In the genomic region with DNA sequence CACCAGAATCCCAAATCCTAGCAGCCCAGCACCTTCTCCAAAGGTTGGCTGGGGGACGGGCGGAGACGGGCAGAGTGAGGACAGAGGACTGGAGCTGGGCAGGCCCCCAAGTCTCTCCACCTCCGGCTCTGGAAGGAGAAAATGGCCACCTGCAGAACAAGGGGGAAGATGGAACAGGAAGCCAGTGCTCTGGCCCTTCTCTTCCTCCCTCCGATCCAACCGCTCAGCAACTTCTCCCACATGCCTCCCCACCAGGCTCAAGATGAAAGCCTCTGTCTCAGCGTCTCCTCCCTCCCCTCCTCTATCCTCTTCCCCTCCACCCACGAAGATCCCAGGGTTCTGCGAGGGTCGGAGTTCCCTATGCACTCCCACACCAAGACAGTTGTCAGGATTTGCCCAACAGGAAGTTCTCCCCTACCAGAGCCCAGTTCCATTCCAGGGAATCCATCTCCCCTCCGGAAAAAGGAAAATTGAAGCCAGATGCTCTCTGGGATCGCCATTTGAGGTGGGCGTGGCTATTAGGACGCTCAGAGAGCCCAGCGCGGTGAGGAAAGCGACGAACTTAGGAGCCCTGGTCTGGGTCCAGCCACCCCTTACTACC, we compare ENCODE assay signal across 11 cellular contexts. TPM values are rescaled to one million over a fixed set of nuclear protein-coding genes. Genes with fewer than 3 reads are reported as not detected.
DNase-seq lines count a peak whose midpoint lies in the region; ATAC-seq and TF ChIP-seq lines count a peak whose summit lies in the region.
"Had no signal": no experiment of that assay in that cellular context is flagged by ENCODE, and none has a peak within 500 bp of the region (broad histone marks: within the 10 kb centered on the region; RNA-seq: fewer than 3 reads in every experiment).

No MANE protein-coding gene starts in this region.

- H3K27ac ChIP-seq in esophagus squamous epithelium (peak overlapping the region in 1 of 4 donors; percentile 72), muscle layer of colon (ENCODE audit: low read depth, low read length) (peak overlapping the region; percentile 7)

- H3K4me1 ChIP-seq in esophagus squamous epithelium = peaks cover 0 to 18% (median 0%) of the 10 kb centered on the region in 3 donors
- H3K4me1 ChIP-seq in muscle layer of colon (ENCODE audit: insufficient read depth, low read length) = no peaks in the 10 kb centered on the region

- H3K9me3 ChIP-seq in esophagus squamous epithelium = no peaks in the 10 kb centered on the region
- no peaks in the 10 kb centered on the region for H3K9me3 ChIP-seq in muscle layer of colon (ENCODE audit: low read length)
- H3K9me3 ChIP-seq: BLaER1 treated with 17β-estradiol and CSF1 and Interleukin-3, amounts not matched to agents 10 nM and 100 nM had no signal

- CTCF ChIA-PET in activated CD4-positive, alpha-beta T cell treated with anti-CD3 and anti-CD28 coated beads for 36 hours (lab: Charles Lee) = interaction anchor here (0.9 to 1.5 kb wide), 2 partner anchors 27 to 252 kb away, joined by 3 to 9 read pairs; no protein-coding TSS in a partner anchor

- H3K4me1 Mint-ChIP-seq in activated CD4-positive, alpha-beta T cell treated with anti-CD3 and anti-CD28 coated beads for 36 hours = peaks cover 3% of the 10 kb centered on the region
- no peaks in the 10 kb centered on the region for H3K4me1 Mint-ChIP-seq in activated naive CD8-positive, alpha-beta T cell treated with anti-CD3 and anti-CD28 coated beads, Interleukin-2, amount 50 U/mL, for 24 hours

- H3K27me3 ChIP-seq in esophagus squamous epithelium = peaks cover 0 to 17% (median 0%) of the 10 kb centered on the region in 4 donors
- H3K27me3 ChIP-seq in muscle layer of colon (ENCODE audit: control insufficient read depth in 1 of 2, insufficient read depth in 2 of 2, low read length in 2 of 2) = peaks cover 0 to 14% of the 10 kb centered on the region in 2 donors
- H3K27me3 ChIP-seq: BLaER1 treated with 17β-estradiol and CSF1 and Interleukin-3, amounts not matched to agents 10 nM and 100 nM had no signal

- H3K36me3 ChIP-seq in esophagus squamous epithelium (no peaks in the 10 kb centered on the region), muscle layer of colon (ENCODE audit: insufficient read depth, low read length) (no peaks in the 10 kb centered on the region)

- peak; percentile 71 for ATAC-seq in Right ventricle myocardium inferior
- no peak for ATAC-seq in activated CD4-positive, alpha-beta T cell treated with anti-CD3 and anti-CD28 coated beads for 36 hours
- ATAC-seq in activated naive CD8-positive, alpha-beta T cell treated with anti-CD3 and anti-CD28 coated beads, Interleukin-2, amount 50 U/mL, for 24 hours = no peak
- ATAC-seq: HCT116 had no signal

- peaks cover 9% of the 10 kb centered on the region for H3K36me3 Mint-ChIP-seq in activated CD4-positive, alpha-beta T cell treated with anti-CD3 and anti-CD28 coated beads for 36 hours (ENCODE audit: low read depth)
- peaks cover 7% of the 10 kb centered on the region for H3K36me3 Mint-ChIP-seq in activated naive CD8-positive, alpha-beta T cell treated with anti-CD3 and anti-CD28 coated beads, Interleukin-2, amount 50 U/mL, for 24 hours (ENCODE audit: low read depth)

- H3K9me3 Mint-ChIP-seq in activated CD4-positive, alpha-beta T cell treated with anti-CD3 and anti-CD28 coated beads for 36 hours (ENCODE audit: low read depth) = no peaks in the 10 kb centered on the region
- H3K9me3 Mint-ChIP-seq in activated naive CD8-positive, alpha-beta T cell treated with anti-CD3 and anti-CD28 coated beads, Interleukin-2, amount 50 U/mL, for 24 hours = no peaks in the 10 kb centered on the region

- POLR2A ChIA-PET in activated CD4-positive, alpha-beta T cell treated with anti-CD3 and anti-CD28 coated beads for 36 hours (lab: Charles Lee) = no interaction called here

- no peak overlapping the region for H3K4me3 Mint-ChIP-seq in activated CD4-positive, alpha-beta T cell treated with anti-CD3 and anti-CD28 coated beads for 36 hours
- H3K4me3 Mint-ChIP-seq in activated naive CD8-positive, alpha-beta T cell treated with anti-CD3 and anti-CD28 coated beads, Interleukin-2, amount 50 U/mL, for 24 hours = no peak overlapping the region

- DNase-seq in Right ventricle myocardium inferior (ENCODE audit: missing footprints) (no peak), cardiac septum (ENCODE audit: low spot score) (no peak), esophagus squamous epithelium (lab: John Stamatoyannopoulos, UW) (no peak), mesenteric fat pad (ENCODE audit: low spot score) (no peak), DMS79 (lab: John Stamatoyannopoulos, UW) (no peak)
- no peak for DNase-seq in activated CD4-positive, alpha-beta T cell treated with anti-CD3 and anti-CD28 coated beads for 36 hours
- DNase-seq in activated naive CD8-positive, alpha-beta T cell treated with anti-CD3 and anti-CD28 coated beads, Interleukin-2, amount 50 U/mL, for 24 hours = no peak
- DNase-seq: central memory CD4-positive, alpha-beta T cell had no signal

- 27 to 48% methylated on average over 12 of the region's 18 CpGs for WGBS in esophagus squamous epithelium, 2 donors

- peak overlapping the region; percentile 4 to 47 (median 28) for H3K4me3 ChIP-seq in esophagus squamous epithelium
- peak overlapping the region in 1 of 2 donors; percentile 24 for H3K4me3 ChIP-seq in muscle layer of colon (ENCODE audit: low read depth in 1 of 2, low read length in 2 of 2)
- H3K4me3 ChIP-seq: BLaER1 treated with 17β-estradiol and CSF1 and Interleukin-3, amounts not matched to agents 10 nM and 100 nM had no signal

- intact Hi-C loops in Right ventricle myocardium inferior (cut with DNase I) (loop anchor here (5.0 kb wide), 1 partner anchor 122 kb away; no protein-coding TSS in a partner anchor), cardiac septum (cut with DNase I) (loop anchor here (1.0 kb wide), 1 partner anchor 28 kb away; no protein-coding TSS in a partner anchor), esophagus squamous epithelium (cut with DNase I) (no loop called here)
- intact Hi-C loops in activated CD4-positive, alpha-beta T cell treated with anti-CD3 and anti-CD28 coated beads for 36 hours (cut with DNase I, micrococcal nuclease) = no loop called here

- no peak overlapping the region for H3K9ac ChIP-seq in muscle layer of colon (ENCODE audit: low read length)
- H3K9ac ChIP-seq: BLaER1 treated with 17β-estradiol and CSF1 and Interleukin-3, amounts not matched to agents 10 nM and 100 nM had no signal

- no peak for TF ChIP-seq CTCF in esophagus squamous epithelium (IDR thresholded peaks at IDR 0.05)

- H3K27ac Mint-ChIP-seq in activated CD4-positive, alpha-beta T cell treated with anti-CD3 and anti-CD28 coated beads for 36 hours = no peak overlapping the region
- H3K27ac Mint-ChIP-seq in activated naive CD8-positive, alpha-beta T cell treated with anti-CD3 and anti-CD28 coated beads, Interleukin-2, amount 50 U/mL, for 24 hours = no peak overlapping the region

- TF ChIP-seq POLR2A in esophagus squamous epithelium (IDR thresholded peaks at IDR 0.05) = no peak

- no peaks in the 10 kb centered on the region for H3K27me3 Mint-ChIP-seq in activated CD4-positive, alpha-beta T cell treated with anti-CD3 and anti-CD28 coated beads for 36 hours
- H3K27me3 Mint-ChIP-seq in activated naive CD8-positive, alpha-beta T cell treated with anti-CD3 and anti-CD28 coated beads, Interleukin-2, amount 50 U/mL, for 24 hours = no peaks in the 10 kb centered on the region

RNA-seq across cellular contexts. Expression of a gene that starts 20.0 kb away (rescaled TPM):
- total RNA-seq in Right ventricle myocardium inferior = 39.6 TPM
- total RNA-seq in cardiac septum = 77.0 TPM
- 10 to 100 TPM in 1 of 4 donors, 1 to 10 TPM in 3; 1.3 to 11.1 (median 5.3) TPM for total RNA-seq in esophagus squamous epithelium
- 12.4 TPM for total RNA-seq in mesenteric fat pad
- 1 to 10 TPM; 5.4 to 6.1 TPM for total RNA-seq in activated CD4-positive, alpha-beta T cell treated with anti-CD3 and anti-CD28 coated beads for 36 hours

RNA-seq across cellular contexts. Expression of a gene that starts 40.2 kb away (rescaled TPM):
- total RNA-seq in Right ventricle myocardium inferior (58.9 TPM), cardiac septum (39.6 TPM), esophagus squamous epithelium (10 to 100 TPM; 23.2 to 40.4 (median 36.2) TPM), mesenteric fat pad (28.4 TPM)
- 10 to 100 TPM; 51.6 to 69.0 TPM for total RNA-seq in activated CD4-positive, alpha-beta T cell treated with anti-CD3 and anti-CD28 coated beads for 36 hours

Comparison
In these comparisons a context has a peak if more than half of its experiments do, and no peak if none do; other contexts are left out.
1. intact Hi-C loops: an anchor here in Right ventricle myocardium inferior (5.0 kb wide) and cardiac septum (1.0 kb wide); none called in esophagus squamous epithelium and activated CD4-positive, alpha-beta T cell treated with anti-CD3 and anti-CD28 coated beads for 36 hours.